Comparison of ENCODE assay signal across 24 cellular contexts in the genomic region with DNA sequence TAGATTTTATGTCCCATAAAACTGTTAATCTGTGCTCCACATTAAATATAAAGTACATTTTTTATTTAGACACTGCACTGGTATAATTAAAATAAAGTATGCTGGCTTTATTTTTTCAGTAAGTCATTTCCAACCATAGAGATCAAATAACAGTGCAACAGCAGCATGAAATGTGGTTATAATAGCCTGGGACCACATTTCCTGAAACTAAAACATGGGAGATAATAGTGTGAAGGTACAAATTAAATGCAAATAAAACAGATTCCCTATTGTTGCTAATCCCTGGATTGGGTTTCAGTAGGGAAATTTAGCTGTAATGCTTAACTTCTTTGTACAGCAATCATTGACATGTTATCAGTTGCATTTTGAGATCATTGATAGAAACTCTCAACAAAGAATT.
DNase-seq lines count a peak whose midpoint lies in the region; ATAC-seq and TF ChIP-seq lines count a peak whose summit lies in the region.
"Had no signal": no experiment of that assay in that cellular context is flagged by ENCODE, and none has a peak within 500 bp of the region (broad histone marks: within the 10 kb centered on the region; RNA-seq: fewer than 3 reads in every experiment).

No MANE protein-coding gene starts in this region.

- no peak overlapping the region for H2AFZ ChIP-seq in KMS-11 (ENCODE audit: low read depth)

- peaks cover 51% of the 10 kb centered on the region for H3K4me1 ChIP-seq in KMS-11 (ENCODE audit: low read depth, poor library complexity, severe bottlenecking)
- H3K4me1 ChIP-seq in adipocyte (ENCODE audit: control insufficient read depth, insufficient read depth, low read length) = peaks cover 18% of the 10 kb centered on the region
- H3K4me1 ChIP-seq in body of pancreas = no peaks in the 10 kb centered on the region
- H3K4me1 ChIP-seq: A549, Caco-2, Peyer's patch had no signal

- H3K4me2 ChIP-seq in KMS-11 = peak overlapping the region; percentile 13
- H3K4me2 ChIP-seq: A549 had no signal

- H3K9me3 ChIP-seq in adipocyte (ENCODE audit: control insufficient read depth, low read length) (no peaks in the 10 kb centered on the region), body of pancreas (no peaks in the 10 kb centered on the region)
- H3K9me3 ChIP-seq: A549, Caco-2, MG63, Peyer's patch had no signal

- DNase-seq in NCI-H146 (lab: John Stamatoyannopoulos, UW) (peak; percentile 38), NCI-H69 (lab: John Stamatoyannopoulos, UW) (peak; percentile 93), adipocyte (ENCODE audit: low read depth) (peak; percentile 16), body of pancreas (no peak)
- DNase-seq: C1 segment of cervical spinal cord; Caco-2; CD4-positive, alpha-beta memory T cell; DMS 273 treated with DMSO at 0.1 percent for 48 hours; DMS79 treated with DMSO at 0.1 percent for 48 hours; GF-D8; MG63; NCI-H1694 treated with DMSO at 0.1 percent for 48 hours; NCI-H345; NCI-H510A treated with DMSO at 0.1 percent for 48 hours; NCI-H82; Peyer's patch; SHP77 treated with DMSO at 0.1 percent for 48 hours; T-helper 1 cell had no signal

- H3K27me3 ChIP-seq in KMS-11 (ENCODE audit: insufficient read depth, low read depth) = no peaks in the 10 kb centered on the region
- H3K27me3 ChIP-seq in adipocyte (replicated peaks; ENCODE audit: control insufficient read depth, insufficient read depth, low read length) = no peaks in the 10 kb centered on the region
- H3K27me3 ChIP-seq in body of pancreas = no peaks in the 10 kb centered on the region
- H3K27me3 ChIP-seq: MG63, Peyer's patch had no signal

- no peak for TF ChIP-seq CTCF in KMS-11 (conservative IDR thresholded peaks at IDR 0.05; ENCODE audit: low read depth, low read length)
- TF ChIP-seq CTCF in body of pancreas (IDR thresholded peaks at IDR 0.05) = no peak

- no peak overlapping the region for H3K9ac ChIP-seq in KMS-11
- H3K9ac ChIP-seq in adipocyte (ENCODE audit: low read length) = no peak overlapping the region

- no peaks in the 10 kb centered on the region for H3K79me2 ChIP-seq in KMS-11 (ENCODE audit: insufficient read depth, low read depth)

- no peaks in the 10 kb centered on the region for H4K20me1 ChIP-seq in KMS-11 (ENCODE audit: insufficient read depth)

- H3K36me3 ChIP-seq in KMS-11 (ENCODE audit: insufficient read depth) = no peaks in the 10 kb centered on the region
- H3K36me3 ChIP-seq in adipocyte (ENCODE audit: control insufficient read depth, insufficient read depth, low read length, severe bottlenecking) = no peaks in the 10 kb centered on the region
- H3K36me3 ChIP-seq in body of pancreas (replicated peaks in 1 of 2; ENCODE audit: insufficient read depth in 1 of 2, low read depth in 2 of 2) = no peaks in the 10 kb centered on the region
- H3K36me3 ChIP-seq: MG63, Peyer's patch had no signal

- TF ChIP-seq POLR2A in body of pancreas (IDR thresholded peaks at IDR 0.05) = no peak

- ATAC-seq in GM21360 (IDR thresholded peaks at IDR 0.05; ENCODE audit: unreplicated experiment) = no peak
- no peak for ATAC-seq in HG03571 (IDR thresholded peaks at IDR 0.05; ENCODE audit: unreplicated experiment)
- no peak for ATAC-seq in body of pancreas
- ATAC-seq: A549, HepG2, K562 had no signal

- intact Hi-C loops in body of pancreas (cut with DNase I) = no loop called here

- H3K27ac ChIP-seq in KMS-11 (no peak overlapping the region), body of pancreas (no peak overlapping the region)
- H3K27ac ChIP-seq: A549, Peyer's patch had no signal

- H3K4me3 ChIP-seq in KMS-11 (IDR thresholded peaks at IDR 0.05; ENCODE audit: insufficient read depth, low read depth, low read length) (no peak overlapping the region), adipocyte (ENCODE audit: low read length) (no peak overlapping the region), body of pancreas (no peak overlapping the region)
- H3K4me3 ChIP-seq: A549, K562, MG63, Peyer's patch had no signal

Comparison
In these comparisons a context has a peak if more than half of its experiments do, and no peak if none do; other contexts are left out.
1. DNase-seq: peak in NCI-H146 (single experiment), NCI-H69 (single experiment) and adipocyte (single experiment); none in body of pancreas (0 of 4).